Comparison of ENCODE assay signal across 8 cellular contexts in the genomic region with DNA sequence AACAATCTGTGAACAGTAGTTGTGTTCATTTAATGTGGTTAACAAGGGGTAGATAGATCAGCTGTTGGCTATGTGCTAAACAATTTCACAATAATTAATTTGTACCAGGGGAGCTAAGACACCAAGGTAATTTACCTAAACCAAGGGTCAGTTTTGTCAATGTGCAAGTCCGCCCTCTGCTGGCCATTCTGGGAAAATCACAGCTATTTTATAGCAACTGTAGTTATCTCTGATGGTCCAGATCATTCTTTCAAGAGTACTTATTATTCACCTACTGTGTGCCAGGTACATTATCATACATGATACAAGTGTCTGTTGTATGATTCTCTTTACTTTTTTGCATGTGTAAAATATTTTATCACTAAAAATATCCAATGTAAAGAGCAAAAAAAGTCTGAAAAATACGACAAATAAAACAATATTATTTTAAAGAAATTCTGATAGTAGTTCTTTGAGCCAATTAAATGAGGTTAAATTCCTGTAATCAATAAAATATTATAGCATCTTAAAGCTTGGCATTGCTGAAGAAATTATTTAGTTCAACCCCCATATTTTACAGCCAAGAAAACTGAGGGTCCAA.
A peak's percentile ranks its signal among the peaks of the same experiment; 100 is the strongest.
DNase-seq lines count a peak whose midpoint lies in the region; ATAC-seq and TF ChIP-seq lines count a peak whose summit lies in the region.

No MANE protein-coding gene starts in this region.

- H2AFZ ChIP-seq in parathyroid adenoma, result no peak overlapping the region

- H3K4me2 ChIP-seq in parathyroid adenoma (ENCODE audit: low read length), result no peak overlapping the region

- DNase-seq in NCI-H524 (lab: John Stamatoyannopoulos, UW), result peak; percentile 17 to 48
- DNase-seq in NCI-H524 treated with DMSO at 0.1 percent for 48 hours (lab: John Stamatoyannopoulos, UW), result no peak
- DNase-seq in NCI-H774 (lab: John Stamatoyannopoulos, UW), result peak; percentile 18
- peak; percentile 47 for DNase-seq in activated T-cell treated with anti-CD3 and anti-CD28 coated beads for 4 hours
- DNase-seq in foreskin fibroblast, result peak; percentile 7 to 57

- TF ChIP-seq CTCF in foreskin fibroblast (IDR thresholded peaks at IDR 0.05; ENCODE audit: low read depth, low read length), result peak; percentile 65
- TF ChIP-seq CTCF in parathyroid adenoma (IDR thresholded peaks at IDR 0.05), result peak; percentile 53

- no peaks in the 10 kb centered on the region for H3K9me3 ChIP-seq in parathyroid adenoma (ENCODE audit: control insufficient read depth, low read length)

- no peaks in the 10 kb centered on the region for H3K79me2 ChIP-seq in parathyroid adenoma

- no peaks in the 10 kb centered on the region for H3K4me1 ChIP-seq in parathyroid adenoma

- ATAC-seq in HG02884 (IDR thresholded peaks at IDR 0.05; ENCODE audit: unreplicated experiment), result peak; percentile 69
- ATAC-seq in GM18873 (IDR thresholded peaks at IDR 0.05; ENCODE audit: low FRiP score, unreplicated experiment), result no peak

- no peaks in the 10 kb centered on the region for H3K36me3 ChIP-seq in parathyroid adenoma (ENCODE audit: control insufficient read depth, insufficient read depth, low read length)

- no peak overlapping the region for H3K27ac ChIP-seq in parathyroid adenoma

- no peaks in the 10 kb centered on the region for H3K27me3 ChIP-seq in parathyroid adenoma (ENCODE audit: control insufficient read depth, insufficient read depth, low read length)

- no peak overlapping the region for H3K9ac ChIP-seq in parathyroid adenoma

- H3K4me3 ChIP-seq in foreskin fibroblast (ENCODE audit: low read depth in 1 of 2, low read length in 2 of 2), result no peak overlapping the region
- no peak overlapping the region for H3K4me3 ChIP-seq in parathyroid adenoma (ENCODE audit: low read depth, low read length)
